38 cellular contexts compared by ENCODE assay signal in genomic region chr2:43317194-43317593, GRCh38.
"Had no signal": no experiment of that assay in that cellular context is flagged by ENCODE, and none has a peak within 500 bp of the region (broad histone marks: within the 10 kb centered on the region; RNA-seq: fewer than 3 reads in every experiment).

No MANE protein-coding gene starts in this region.

- H3K9me3 ChIP-seq: ascending aorta had no signal

- H3K4me3 ChIP-seq: ascending aorta, cardiac muscle cell had no signal

- H3K36me3 ChIP-seq: ascending aorta, cardiac muscle cell had no signal

- H3K4me3 Mint-ChIP-seq: activated B cell treated with CpG ODN at 0.5 μM for 24 hours; activated CD4-positive, alpha-beta memory T cell treated with anti-CD3 and anti-CD28 coated beads, Interleukin-2, amount 10 ng/mL, durations not matched to agents 7 days and 5 days; activated CD4-positive, alpha-beta T cell treated with anti-CD3 and anti-CD28 coated beads, Interleukin-2, amount 10 ng/mL, durations not matched to agents 24 days and 14 days; activated CD8-positive, alpha-beta memory T cell treated with anti-CD3 and anti-CD28 coated beads, Interleukin-2, amount 10 ng/mL, durations not matched to agents 7 days and 5 days; activated CD8-positive, alpha-beta T cell treated with anti-CD3 and anti-CD28 coated beads, Interleukin-2, amount 10 ng/mL, durations not matched to agents 7 days and 5 days; activated naive CD4-positive, alpha-beta T cell treated with anti-CD3 and anti-CD28 coated beads, Interleukin-2, amount 10 ng/mL, durations not matched to agents 7 days and 5 days; activated naive CD4-positive, alpha-beta T cell treated with anti-CD3 and anti-CD28 coated beads, Interleukin-2, amount 50 U/mL, for 24 hours; activated naive CD8-positive, alpha-beta T cell; activated naive CD8-positive, alpha-beta T cell treated with anti-CD3 and anti-CD28 coated beads, Interleukin-2, amount 10 ng/mL, durations not matched to agents 7 days and 5 days; activated naive CD8-positive, alpha-beta T cell treated with anti-CD3 and anti-CD28 coated beads, Interleukin-2, amount 50 U/mL, for 24 hours; activated T-cell treated with anti-CD3 and anti-CD28 coated beads, Interleukin-2, amount 50 U/mL, for 24 hours; brain; central memory CD8-positive, alpha-beta T cell; T-helper 1 cell treated with Interleukin-12 subunit alpha and Interleukin-12 subunit beta and Interleukin-4 antibody, amounts not matched to agents 30 μg/mL and 1 μg/mL, for 36 hours; T-helper 2 cell treated with Interferon-gamma antibody and Interleukin-4, amounts not matched to agents 5 μg/mL and 100 μg/mL, for 36 hours had no signal

- H3K9me3 Mint-ChIP-seq: activated B cell treated with CpG ODN at 0.5 μM for 24 hours; activated CD4-positive, alpha-beta memory T cell treated with anti-CD3 and anti-CD28 coated beads, Interleukin-2, amount 10 ng/mL, durations not matched to agents 7 days and 5 days; activated CD4-positive, alpha-beta T cell treated with anti-CD3 and anti-CD28 coated beads, Interleukin-2, amount 10 ng/mL, durations not matched to agents 24 days and 14 days; activated naive CD4-positive, alpha-beta T cell treated with anti-CD3 and anti-CD28 coated beads, Interleukin-2, amount 10 ng/mL, durations not matched to agents 7 days and 5 days; activated naive CD4-positive, alpha-beta T cell treated with anti-CD3 and anti-CD28 coated beads, Interleukin-2, amount 50 U/mL, for 24 hours; activated naive CD8-positive, alpha-beta T cell treated with anti-CD3 and anti-CD28 coated beads, Interleukin-2, amount 10 ng/mL, durations not matched to agents 7 days and 5 days; activated naive CD8-positive, alpha-beta T cell treated with anti-CD3 and anti-CD28 coated beads, Interleukin-2, amount 50 U/mL, for 24 hours; activated T-cell treated with anti-CD3 and anti-CD28 coated beads, Interleukin-2, amount 50 U/mL, for 24 hours; activated T-helper 2 cell treated with anti-CD3 and anti-CD28 coated beads, Interferon-gamma antibody, Interleukin-2, Interleukin-4, amounts not matched to agents 10 μg/mL and 5 μg/mL and 100 μg/mL, durations not matched to agents 14 hours and 24 hours and 36 hours; brain; central memory CD8-positive, alpha-beta T cell; T-helper 1 cell treated with Interleukin-12 subunit alpha and Interleukin-12 subunit beta and Interleukin-4 antibody, amounts not matched to agents 30 μg/mL and 1 μg/mL, for 36 hours; T-helper 2 cell treated with Interferon-gamma antibody and Interleukin-4, amounts not matched to agents 5 μg/mL and 100 μg/mL, for 36 hours had no signal

- H3K27ac Mint-ChIP-seq: activated B cell treated with CpG ODN at 0.5 μM for 24 hours; activated CD4-positive, alpha-beta memory T cell treated with anti-CD3 and anti-CD28 coated beads, Interleukin-2, amount 10 ng/mL, durations not matched to agents 7 days and 5 days; activated CD4-positive, alpha-beta T cell treated with anti-CD3 and anti-CD28 coated beads, Interleukin-2, amount 10 ng/mL, durations not matched to agents 24 days and 14 days; activated CD8-positive, alpha-beta memory T cell treated with anti-CD3 and anti-CD28 coated beads, Interleukin-2, amount 10 ng/mL, durations not matched to agents 7 days and 5 days; activated CD8-positive, alpha-beta T cell treated with anti-CD3 and anti-CD28 coated beads, Interleukin-2, amount 10 ng/mL, durations not matched to agents 7 days and 5 days; activated naive CD4-positive, alpha-beta T cell treated with anti-CD3 and anti-CD28 coated beads, Interleukin-2, amount 10 ng/mL, durations not matched to agents 7 days and 5 days; activated naive CD4-positive, alpha-beta T cell treated with anti-CD3 and anti-CD28 coated beads, Interleukin-2, amount 50 U/mL, for 24 hours; activated naive CD8-positive, alpha-beta T cell; activated naive CD8-positive, alpha-beta T cell treated with anti-CD3 and anti-CD28 coated beads, Interleukin-2, amount 10 ng/mL, durations not matched to agents 7 days and 5 days; activated naive CD8-positive, alpha-beta T cell treated with anti-CD3 and anti-CD28 coated beads, Interleukin-2, amount 50 U/mL, for 24 hours; activated T-cell treated with anti-CD3 and anti-CD28 coated beads, Interleukin-2, amount 50 U/mL, for 24 hours; activated T-helper 2 cell treated with anti-CD3 and anti-CD28 coated beads, Interferon-gamma antibody, Interleukin-2, Interleukin-4, amounts not matched to agents 10 μg/mL and 5 μg/mL and 100 μg/mL, durations not matched to agents 14 hours and 24 hours and 36 hours; brain; T-helper 1 cell treated with Interleukin-12 subunit alpha and Interleukin-12 subunit beta and Interleukin-4 antibody, amounts not matched to agents 30 μg/mL and 1 μg/mL, for 36 hours; T-helper 2 cell treated with Interferon-gamma antibody and Interleukin-4, amounts not matched to agents 5 μg/mL and 100 μg/mL, for 36 hours had no signal

- FAIRE-seq: bronchial epithelial cell, TTC549 had no signal

- H3K27ac ChIP-seq: ascending aorta, cardiac muscle cell, VCaP had no signal

- H3K27me3 ChIP-seq: ascending aorta, cardiac muscle cell had no signal

- H3K4me1 Mint-ChIP-seq: activated B cell treated with CpG ODN at 0.5 μM for 24 hours had no signal

- H3K27me3 Mint-ChIP-seq: activated B cell treated with CpG ODN at 0.5 μM for 24 hours; activated CD4-positive, alpha-beta memory T cell treated with anti-CD3 and anti-CD28 coated beads, Interleukin-2, amount 10 ng/mL, durations not matched to agents 7 days and 5 days; activated CD4-positive, alpha-beta T cell treated with anti-CD3 and anti-CD28 coated beads, Interleukin-2, amount 10 ng/mL, durations not matched to agents 24 days and 14 days; activated CD8-positive, alpha-beta memory T cell treated with anti-CD3 and anti-CD28 coated beads, Interleukin-2, amount 10 ng/mL, durations not matched to agents 7 days and 5 days; activated naive CD4-positive, alpha-beta T cell treated with anti-CD3 and anti-CD28 coated beads, Interleukin-2, amount 10 ng/mL, durations not matched to agents 7 days and 5 days; activated naive CD4-positive, alpha-beta T cell treated with anti-CD3 and anti-CD28 coated beads, Interleukin-2, amount 50 U/mL, for 24 hours; activated naive CD8-positive, alpha-beta T cell; activated naive CD8-positive, alpha-beta T cell treated with anti-CD3 and anti-CD28 coated beads, Interleukin-2, amount 10 ng/mL, durations not matched to agents 7 days and 5 days; activated naive CD8-positive, alpha-beta T cell treated with anti-CD3 and anti-CD28 coated beads, Interleukin-2, amount 50 U/mL, for 24 hours; activated T-cell treated with anti-CD3 and anti-CD28 coated beads, Interleukin-2, amount 50 U/mL, for 24 hours; brain; central memory CD8-positive, alpha-beta T cell had no signal

- ATAC-seq: activated CD8-positive, alpha-beta memory T cell treated with anti-CD3 and anti-CD28 coated beads, Interleukin-2, amount 10 ng/mL, durations not matched to agents 7 days and 5 days; activated CD8-positive, alpha-beta T cell treated with anti-CD3 and anti-CD28 coated beads, Interleukin-2, amount 10 ng/mL, durations not matched to agents 7 days and 5 days; activated naive CD8-positive, alpha-beta T cell treated with anti-CD3 and anti-CD28 coated beads, Interleukin-2, amount 50 U/mL, for 24 hours had no signal

- DNase-seq: activated B cell treated with CpG ODN at 0.5 μM for 24 hours; activated CD4-positive, alpha-beta memory T cell treated with anti-CD3 and anti-CD28 coated beads, Interleukin-2, amount 10 ng/mL, durations not matched to agents 7 days and 5 days; activated CD4-positive, alpha-beta T cell treated with anti-CD3 and anti-CD28 coated beads for 4 hours; activated CD4-positive, alpha-beta T cell treated with anti-CD3 and anti-CD28 coated beads, Interleukin-2, amount 10 ng/mL, durations not matched to agents 24 days and 14 days; activated CD4-positive, alpha-beta T cell treated with anti-CD3 and anti-CD28 coated beads, Interleukin-2, amount 50 U/mL, for 1 hour; activated CD4-positive, alpha-beta T cell treated with anti-CD3 and anti-CD28 coated beads, Interleukin-2, amount 50 U/mL, for 4 hours; activated CD4-positive, CD25-positive, alpha-beta regulatory T cell treated with anti-CD3 and anti-CD28 coated beads, Interleukin-2, amount 50 U/mL, for 72 hours; activated CD8-positive, alpha-beta memory T cell treated with anti-CD3 and anti-CD28 coated beads for 24 hours; activated CD8-positive, alpha-beta memory T cell treated with anti-CD3 and anti-CD28 coated beads, Interleukin-2, amount 10 ng/mL, durations not matched to agents 7 days and 5 days; activated CD8-positive, alpha-beta memory T cell treated with anti-CD3 and anti-CD28 coated beads, Interleukin-2, amount 50 U/mL, for 48 hours; activated CD8-positive, alpha-beta T cell treated with anti-CD3 and anti-CD28 coated beads, Interleukin-2, amount 10 ng/mL, durations not matched to agents 7 days and 5 days; activated effector memory CD4-positive, alpha-beta T cell treated with Interleukin-2 at 50 U/mL for 16 hours; activated gamma-delta T cell; activated naive CD4-positive, alpha-beta T cell treated with anti-CD3 and anti-CD28 coated beads, Interleukin-2, amount 10 ng/mL, durations not matched to agents 7 days and 5 days; activated naive CD4-positive, alpha-beta T cell treated with Interleukin-2 at 50 U/mL for 16 hours; activated naive CD8-positive, alpha-beta T cell treated with anti-CD3 and anti-CD28 coated beads, Interleukin-2, amount 10 ng/mL, durations not matched to agents 7 days and 5 days; activated naive CD8-positive, alpha-beta T cell treated with anti-CD3 and anti-CD28 coated beads, Interleukin-2, amount 50 U/mL, for 24 hours; activated T-cell treated with anti-CD3 and anti-CD28 coated beads, Interleukin-2, amount 50 U/mL, for 24 hours; activated T-cell treated with anti-CD3 and anti-CD28 coated beads, Interleukin-2, amount 50 U/mL, for 48 hours; amygdala; anterior cingulate cortex; caudate nucleus; cerebellar nuclear complex; T-helper 1 cell; T-helper 2 cell; T-helper 9 cell had no signal
